15 cellular contexts compared by ENCODE assay signal in genomic region chr1:53656916-53657170, GRCh38.
DNase-seq lines count a peak whose midpoint lies in the region; ATAC-seq and TF ChIP-seq lines count a peak whose summit lies in the region.
"Had no signal": no experiment of that assay in that cellular context is flagged by ENCODE, and none has a peak within 500 bp of the region (broad histone marks: within the 10 kb centered on the region; RNA-seq: fewer than 3 reads in every experiment).

No MANE protein-coding gene starts in this region.

- intact Hi-C loops in posterior vena cava (cut with DNase I): no loop called here

- no peaks in the 10 kb centered on the region for H3K9me2 ChIP-seq in Loucy (replicated peaks; ENCODE audit: low read depth, low read length)

- ATAC-seq in HG02973 (IDR thresholded peaks at IDR 0.05; ENCODE audit: unreplicated experiment): no peak

- H3K4me1 ChIP-seq in BLaER1 (peaks cover 22% of the 10 kb centered on the region), Loucy (ENCODE audit: insufficient read depth, low read length, poor library complexity, severe bottlenecking) (peaks cover 40% of the 10 kb centered on the region)
- no peaks in the 10 kb centered on the region for H3K4me1 ChIP-seq in effector memory CD4-positive, alpha-beta T cell (ENCODE audit: control insufficient read depth, insufficient read depth, low read length, poor library complexity, severe bottlenecking)

- H3K9me3 Mint-ChIP-seq in chondrocyte (ENCODE audit: low read depth): no peaks in the 10 kb centered on the region
- H3K9me3 Mint-ChIP-seq: CD4-positive, alpha-beta T cell; H9 had no signal

- H3K36me3 ChIP-seq in BLaER1: no peaks in the 10 kb centered on the region
- H3K36me3 ChIP-seq in Loucy (ENCODE audit: insufficient read depth, low read length): no peaks in the 10 kb centered on the region
- no peaks in the 10 kb centered on the region for H3K36me3 ChIP-seq in effector memory CD4-positive, alpha-beta T cell (ENCODE audit: control insufficient read depth, insufficient read depth, low read length)

- H3K36me3 Mint-ChIP-seq in chondrocyte (ENCODE audit: low read depth): no peaks in the 10 kb centered on the region

- H3K27me3 ChIP-seq in BLaER1: no peaks in the 10 kb centered on the region
- H3K27me3 ChIP-seq in Loucy (ENCODE audit: insufficient read depth, low read length, poor library complexity, severe bottlenecking): no peaks in the 10 kb centered on the region
- H3K27me3 ChIP-seq in effector memory CD4-positive, alpha-beta T cell (replicated peaks; ENCODE audit: control insufficient read depth, insufficient read depth, low read length, poor library complexity, severe bottlenecking): no peaks in the 10 kb centered on the region

- no peak overlapping the region for H2AFZ ChIP-seq in Loucy (ENCODE audit: low read length)
- H2AFZ ChIP-seq: PC-9 had no signal

- H3K27me3 Mint-ChIP-seq in chondrocyte (ENCODE audit: low read depth): no peaks in the 10 kb centered on the region
- H3K27me3 Mint-ChIP-seq: CD4-positive, alpha-beta T cell had no signal

- no peaks in the 10 kb centered on the region for H3K9me3 ChIP-seq in BLaER1
- no peaks in the 10 kb centered on the region for H3K9me3 ChIP-seq in Loucy (ENCODE audit: insufficient read depth, low read depth, low read length)
- H3K9me3 ChIP-seq in effector memory CD4-positive, alpha-beta T cell (ENCODE audit: control insufficient read depth, low read length): no peaks in the 10 kb centered on the region

- peaks cover 48% of the 10 kb centered on the region for H3K4me1 Mint-ChIP-seq in chondrocyte (ENCODE audit: low read depth)

- H3K27ac ChIP-seq in BLaER1 (no peak overlapping the region), RWPE1 (no peak overlapping the region)
- H3K27ac ChIP-seq in effector memory CD4-positive, alpha-beta T cell (ENCODE audit: insufficient read depth, low read length, poor library complexity, severe bottlenecking): no peak overlapping the region
- H3K27ac ChIP-seq: PC-9 had no signal

- peak overlapping the region; percentile 56 for H3K4me2 ChIP-seq in BLaER1
- H3K4me2 ChIP-seq in Loucy (ENCODE audit: low read depth, low read length, poor library complexity, severe bottlenecking): peak overlapping the region; percentile 59
- H3K4me2 ChIP-seq: PC-9 had no signal

- peak overlapping the region; percentile 84 for H3K27ac Mint-ChIP-seq in chondrocyte (ENCODE audit: unreplicated experiment)
- H3K27ac Mint-ChIP-seq: CD4-positive, alpha-beta T cell; H9 had no signal

- H3K79me2 ChIP-seq in Loucy (ENCODE audit: insufficient read depth, low read length): no peaks in the 10 kb centered on the region

- DNase-seq in chondrocyte (ENCODE audit: low spot score) (peak; percentile 40), posterior vena cava (ENCODE audit: low spot score) (peak; percentile 31), RWPE1 (ENCODE audit: low spot score) (no peak)
- no peak for DNase-seq in effector memory CD4-positive, alpha-beta T cell
- DNase-seq: CD4-positive, alpha-beta T cell; COR-L47; H9; MM.1S; NCI-H2029; NCI-H446 treated with DMSO at 0.1 percent for 48 hours; PC-9; SHP77 had no signal

- TF ChIP-seq CTCF in Loucy (conservative IDR thresholded peaks at IDR 0.05; ENCODE audit: low read length) (no peak), chondrocyte (IDR thresholded peaks at IDR 0.05) (no peak), RWPE1 (conservative IDR thresholded peaks at IDR 0.05; ENCODE audit: low read depth) (no peak)

- no peak overlapping the region for H3K9ac ChIP-seq in BLaER1
- peak overlapping the region; percentile 19 for H3K9ac ChIP-seq in Loucy (ENCODE audit: low read depth, low read length, poor library complexity, severe bottlenecking)

- POLR2A ChIA-PET in RWPE1 (lab: Yijun Ruan, JAX; ENCODE audit: low non-redundant PET): no interaction called here

- CTCF ChIA-PET in RWPE1 (lab: Yijun Ruan, JAX): no interaction called here

- H3K4me3 ChIP-seq in BLaER1: no peak overlapping the region
- H3K4me3 ChIP-seq in Loucy (ENCODE audit: low read length, poor library complexity, severe bottlenecking): no peak overlapping the region
- H3K4me3 ChIP-seq in effector memory CD4-positive, alpha-beta T cell (ENCODE audit: insufficient read depth, low read depth, low read length, poor library complexity, severe bottlenecking): no peak overlapping the region
- H3K4me3 ChIP-seq: PC-9 had no signal

- H3K4me3 Mint-ChIP-seq in chondrocyte (ENCODE audit: unreplicated experiment): no peak overlapping the region
- H3K4me3 Mint-ChIP-seq: CD4-positive, alpha-beta T cell; H9 had no signal

- no peaks in the 10 kb centered on the region for H3F3A ChIP-seq in Loucy (ENCODE audit: low read depth)

- H4K20me1 ChIP-seq in BLaER1 (no peaks in the 10 kb centered on the region), Loucy (ENCODE audit: insufficient read depth, low read length, poor library complexity, severe bottlenecking) (no peaks in the 10 kb centered on the region)

Comparison
In these comparisons a context has a peak if more than half of its experiments do, and no peak if none do; other contexts are left out.
1. DNase-seq: peak in chondrocyte (single experiment) and posterior vena cava (single experiment); none in effector memory CD4-positive, alpha-beta T cell (0 of 3) and RWPE1 (single experiment).